In genomic region chr10:59366310-59366709, GRCh38 we compare ENCODE assay signal across 1 cellular context.
TF ChIP-seq lines count a peak whose summit lies in the region.

No MANE protein-coding gene starts in this region.

TF ChIP-seq in HepG2, 621 proteins besides CTCF, POLR2A, EP300 and RAD21 (continued from another document):
- no peak for TF ChIP-seq GATAD2A (CRISPR knock-in tag; IDR thresholded peaks at IDR 0.05)
- TF ChIP-seq, protein P1, sequence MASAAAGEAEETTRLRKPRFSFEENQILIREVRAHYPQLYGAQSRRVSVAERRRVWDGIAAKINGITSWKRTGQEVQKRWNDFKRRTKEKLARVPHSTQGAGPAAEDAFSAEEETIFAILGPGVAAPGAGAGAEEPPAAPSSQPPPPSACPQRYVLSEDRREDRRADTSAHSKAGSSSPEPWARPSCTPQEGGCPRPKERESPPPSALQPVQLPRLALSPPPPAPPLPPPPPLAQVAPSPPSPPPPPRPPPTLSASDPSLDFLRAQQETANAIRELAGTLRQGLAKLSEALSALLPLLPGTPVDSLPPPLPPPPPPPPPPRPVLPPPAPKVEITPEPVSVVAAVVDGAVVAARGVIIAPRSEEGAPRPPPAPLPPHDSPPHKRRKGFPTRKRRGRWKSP (CRISPR knock-in tag; IDR thresholded peaks at IDR 0.05): no peak
